11 cellular contexts compared by ENCODE assay signal in the genomic region with DNA sequence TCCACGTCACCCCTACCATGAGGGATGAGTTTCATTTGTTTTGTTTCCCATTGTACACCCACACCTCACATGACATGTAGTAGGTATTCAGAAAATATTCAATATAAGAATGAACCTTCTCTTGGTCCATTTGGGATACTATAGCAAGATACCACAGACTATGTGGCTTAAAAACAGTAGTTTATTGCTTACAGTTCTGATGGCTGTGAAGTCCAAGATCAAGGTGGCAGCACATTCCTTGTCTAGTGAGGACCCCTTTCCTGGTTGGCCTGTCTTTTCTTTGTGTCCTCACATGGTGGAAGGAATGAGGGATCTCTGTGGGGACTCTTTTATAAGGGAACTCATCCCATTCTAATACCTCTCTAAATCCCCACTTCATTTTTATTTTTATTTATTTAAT. TPM values are rescaled to one million over a fixed set of nuclear protein-coding genes. Genes with fewer than 3 reads are reported as not detected.
"Had no signal": no experiment of that assay in that cellular context is flagged by ENCODE, and none has a peak within 500 bp of the region (broad histone marks: within the 10 kb centered on the region; RNA-seq: fewer than 3 reads in every experiment).

No MANE protein-coding gene starts in this region.

- ATAC-seq: GM23338, HCT116 had no signal

- H3K36me3 ChIP-seq: HAP-1 had no signal

- H3K9ac ChIP-seq: GM23248 had no signal

- H3K4me1 ChIP-seq: HAP-1 had no signal

- DNase-seq: GM23248, GOT3, H7, H9, HCEC 1CT, HFFc6 had no signal

- H3K9me3 ChIP-seq: HAP-1 had no signal

- H2AFZ ChIP-seq: GM23248, GM23338 had no signal

- H3K4me3 ChIP-seq: GM23248, GM23338, HAP-1 had no signal

- H3K27ac ChIP-seq: GM23248 had no signal

- FAIRE-seq: H1, H54 had no signal

- H3K4me2 ChIP-seq: GM23338 had no signal

RNA-seq across cellular contexts. Expression of gene CRYM, which starts 36.2 kb away (rescaled TPM):
- total RNA-seq: GM23248, HFFc6 had no signal
- polyA plus RNA-seq: GM23248 had no signal
